Comparison of ENCODE assay signal across 8 cellular contexts in the genomic region with DNA sequence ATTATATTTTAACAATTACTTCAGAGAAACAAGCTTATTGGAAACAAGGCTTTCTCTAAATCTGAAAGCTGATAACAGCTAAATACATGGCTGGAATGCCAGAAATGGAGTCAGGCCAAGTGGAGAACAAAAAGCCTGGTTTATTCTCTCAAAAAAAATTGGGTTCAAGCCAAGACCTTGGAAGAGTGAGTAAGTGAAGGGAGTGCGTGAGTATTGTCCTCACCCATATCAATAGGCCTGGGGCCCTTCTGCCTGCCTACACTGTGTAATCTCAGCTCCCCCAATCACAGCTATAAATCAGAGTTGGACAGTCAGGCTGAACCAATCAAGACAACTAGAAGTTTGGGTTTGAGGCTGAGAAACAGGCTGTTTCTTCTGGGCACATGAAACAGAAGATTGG. TPM values are rescaled to one million over a fixed set of nuclear protein-coding genes. Genes with fewer than 3 reads are reported as not detected.
DNase-seq lines count a peak whose midpoint lies in the region; ATAC-seq and TF ChIP-seq lines count a peak whose summit lies in the region.

No MANE protein-coding gene starts in this region.

- H3K4me3 Mint-ChIP-seq in immature natural killer cell: no peak overlapping the region
- no peak overlapping the region for H3K4me3 Mint-ChIP-seq in neural progenitor cell

- H3K27me3 Mint-ChIP-seq in immature natural killer cell (ENCODE audit: low read depth in 3 of 3) (peaks cover 0 to 1% (median 0%) of the 10 kb centered on the region in 3 donors), neural progenitor cell (ENCODE audit: insufficient read depth, low read depth) (peaks cover 2% of the 10 kb centered on the region)

- H3K27me3 ChIP-seq in BE2C (no peaks in the 10 kb centered on the region), stomach smooth muscle (ENCODE audit: control insufficient read depth in 1 of 2, insufficient read depth in 2 of 2, low read length in 2 of 2) (no peaks in the 10 kb centered on the region), neural progenitor cell (no peaks in the 10 kb centered on the region)

- no peak overlapping the region for H2AFZ ChIP-seq in neural progenitor cell (replicated peaks)

- DNase-seq in BE2C: peak; percentile 65
- DNase-seq in NCI-H1048 (lab: John Stamatoyannopoulos, UW): peak; percentile 74
- no peak for DNase-seq in immature natural killer cell
- no peak for DNase-seq in neural progenitor cell (ENCODE audit: low spot score)

- H3K9me3 ChIP-seq in BE2C (no peaks in the 10 kb centered on the region), stomach smooth muscle (ENCODE audit: control insufficient read depth in 2 of 2, low read length in 2 of 2) (no peaks in the 10 kb centered on the region), neural progenitor cell (ENCODE audit: low read depth) (no peaks in the 10 kb centered on the region)

- H3K4me1 Mint-ChIP-seq in immature natural killer cell: peaks cover 21 to 61% of the 10 kb centered on the region in 2 donors
- H3K4me1 Mint-ChIP-seq in neural progenitor cell: no peaks in the 10 kb centered on the region

- ATAC-seq in HG02678 (IDR thresholded peaks at IDR 0.05; ENCODE audit: unreplicated experiment) (no peak), HG03565 (IDR thresholded peaks at IDR 0.05; ENCODE audit: unreplicated experiment) (no peak)

- H3K4me1 ChIP-seq in BE2C: no peaks in the 10 kb centered on the region; the same call in 1 of the 2 replicates
- H3K4me1 ChIP-seq in stomach smooth muscle (ENCODE audit: control insufficient read depth, insufficient read depth, low read length): peaks cover 9% of the 10 kb centered on the region
- peaks cover under 1% of the 10 kb centered on the region for H3K4me1 ChIP-seq in neural progenitor cell

- no peaks in the 10 kb centered on the region for H3F3A ChIP-seq in neural progenitor cell (ENCODE audit: low read depth)

- H3K9me3 Mint-ChIP-seq in immature natural killer cell (no peaks in the 10 kb centered on the region), neural progenitor cell (peaks cover 48% of the 10 kb centered on the region)

- no peak for TF ChIP-seq CTCF in BE2C (IDR thresholded peaks at IDR 0.05; ENCODE audit: low read depth, low read length)
- no peak for TF ChIP-seq CTCF in neural progenitor cell (IDR thresholded peaks at IDR 0.05)

- H3K27ac ChIP-seq in angular gyrus (ENCODE audit: low read depth, low read length) (peak overlapping the region; percentile 75), stomach smooth muscle (ENCODE audit: low read length) (peak overlapping the region; percentile 19), neural progenitor cell (no peak overlapping the region)

- H3K36me3 Mint-ChIP-seq in immature natural killer cell (peaks cover 4 to 14% (median 4%) of the 10 kb centered on the region in 3 donors), neural progenitor cell (peaks cover 80% of the 10 kb centered on the region)

- no peak overlapping the region for H3K9ac ChIP-seq in stomach smooth muscle (ENCODE audit: low read length in 2 of 2)
- H3K9ac ChIP-seq in neural progenitor cell: no peak overlapping the region

- H3K27ac Mint-ChIP-seq in immature natural killer cell (peak overlapping the region in 5 of 6 donors; percentile 66 to 86 (median 82)), neural progenitor cell (no peak overlapping the region)

- H3K4me2 ChIP-seq in neural progenitor cell: no peak overlapping the region

- peaks cover 39% of the 10 kb centered on the region for H4K20me1 ChIP-seq in neural progenitor cell (ENCODE audit: low read depth)

- H3K4me3 ChIP-seq in BE2C (ENCODE audit: low read depth, low read length) (no peak overlapping the region), stomach smooth muscle (ENCODE audit: low read length in 2 of 2) (no peak overlapping the region), neural progenitor cell (no peak overlapping the region)

- H3K79me2 ChIP-seq in neural progenitor cell (ENCODE audit: low read depth): peaks cover 100% of the 10 kb centered on the region

- H3K36me3 ChIP-seq in BE2C: peaks cover 4% of the 10 kb centered on the region; the same call in 1 of the 2 replicates
- H3K36me3 ChIP-seq in stomach smooth muscle (ENCODE audit: control insufficient read depth in 2 of 2, insufficient read depth in 2 of 2, low read length in 2 of 2): peaks cover 0 to 6% of the 10 kb centered on the region in 2 donors
- H3K36me3 ChIP-seq in neural progenitor cell: peaks cover 7% of the 10 kb centered on the region

RNA-seq across cellular contexts. Expression of a gene that starts 7.4 kb away (rescaled TPM):
- polyA plus RNA-seq in BE2C (2012; ENCODE audit: insufficient read depth, insufficient read length, low read depth): 12.3 TPM
- 10 to 100 TPM; 13.6 to 19.2 (median 15.6) TPM for polyA plus RNA-seq in immature natural killer cell
- 80.2 and 113 TPM in 2 replicates for total RNA-seq in neural progenitor cell (ENCODE audit: low replicate concordance)

RNA-seq across cellular contexts. Expression of a gene that starts 7.4 kb away (rescaled TPM):
- 5.7 TPM for polyA plus RNA-seq in BE2C (2012; ENCODE audit: insufficient read depth, insufficient read length, low read depth)
- 1 to 10 TPM in 2 of 3 donors, under 1 TPM in 1; 0.93 to 9.2 (median 5.4) TPM for polyA plus RNA-seq in immature natural killer cell
- 15.4 and 19.0 TPM in 2 replicates for total RNA-seq in neural progenitor cell (ENCODE audit: low replicate concordance)

RNA-seq across cellular contexts. Expression of a gene that starts 37.6 kb away (rescaled TPM):
- not detected for polyA plus RNA-seq in BE2C (2012; ENCODE audit: insufficient read depth, insufficient read length, low read depth)
- 10 to 100 TPM in 1 of 3 donors, 1 to 10 TPM in 2; 7.7 to 18.2 (median 8.3) TPM for polyA plus RNA-seq in immature natural killer cell
- total RNA-seq in neural progenitor cell (ENCODE audit: low replicate concordance): not detected in 2 replicates

Comparison
In these comparisons a context has a peak if more than half of its experiments do, and no peak if none do; other contexts are left out.
1. DNase-seq: peak in BE2C (single experiment) and NCI-H1048 (single experiment); none in immature natural killer cell (0 of 3) and neural progenitor cell (single experiment).